Comparison of ENCODE assay signal across 12 cellular contexts in the genomic region with DNA sequence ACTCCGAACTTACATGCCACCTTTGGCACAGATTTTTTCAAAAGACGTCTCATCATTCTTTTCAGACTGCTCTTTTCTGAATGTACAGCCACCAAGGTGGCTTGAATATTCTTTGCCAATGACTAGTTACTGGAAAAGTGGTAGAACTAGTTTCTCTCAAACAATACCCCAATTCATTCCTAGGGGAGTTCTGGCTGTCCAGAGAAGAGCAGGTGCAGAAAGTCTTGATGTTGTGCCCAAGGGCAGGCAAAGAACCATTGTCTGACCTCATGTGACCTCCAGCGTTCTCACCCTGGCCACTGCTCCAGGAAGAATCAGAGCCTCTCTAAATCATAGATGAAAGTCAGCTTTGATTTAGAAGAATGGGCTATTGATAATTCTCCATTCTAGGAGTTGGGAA. TPM values are rescaled to one million over a fixed set of nuclear protein-coding genes. Genes with fewer than 3 reads are reported as not detected.
DNase-seq lines count a peak whose midpoint lies in the region; ATAC-seq, FAIRE-seq and TF ChIP-seq lines count a peak whose summit lies in the region.
"Had no signal": no experiment of that assay in that cellular context is flagged by ENCODE, and none has a peak within 500 bp of the region (broad histone marks: within the 10 kb centered on the region; RNA-seq: fewer than 3 reads in every experiment).

No MANE protein-coding gene starts in this region.

- H3K27me3 ChIP-seq in bronchial epithelial cell (ENCODE audit: control insufficient read depth, insufficient read depth, low read length) (no peaks in the 10 kb centered on the region), smooth muscle cell (ENCODE audit: low read depth) (no peaks in the 10 kb centered on the region)

- H3K4me2 ChIP-seq in smooth muscle cell = no peak overlapping the region

- no peaks in the 10 kb centered on the region for H3K36me3 ChIP-seq in bronchial epithelial cell (ENCODE audit: control insufficient read depth, insufficient read depth, low read length)
- H3K36me3 ChIP-seq in smooth muscle cell (ENCODE audit: low read depth) = no peaks in the 10 kb centered on the region

- H4K20me1 ChIP-seq in smooth muscle cell (ENCODE audit: low read depth) = no peaks in the 10 kb centered on the region

- no peaks in the 10 kb centered on the region for H3K36me3 Mint-ChIP-seq in activated naive CD4-positive, alpha-beta T cell treated with anti-CD3 and anti-CD28 coated beads, Interleukin-2, amount 50 U/mL, for 72 hours
- H3K36me3 Mint-ChIP-seq: activated naive CD8-positive, alpha-beta T cell treated with anti-CD3 and anti-CD28 coated beads for 36 hours had no signal

- no peak for ATAC-seq in activated naive CD4-positive, alpha-beta T cell treated with anti-CD3 and anti-CD28 coated beads, Interleukin-2, amount 50 U/mL, for 72 hours

- H3K79me2 ChIP-seq in smooth muscle cell (ENCODE audit: low read depth) = no peaks in the 10 kb centered on the region

- TF ChIP-seq CTCF in bronchial epithelial cell (IDR thresholded peaks at IDR 0.05; ENCODE audit: insufficient read depth, low read length, severe bottlenecking) = no peak
- no peak for TF ChIP-seq CTCF in smooth muscle cell (IDR thresholded peaks at IDR 0.05; ENCODE audit: borderline replicate concordance, insufficient read depth, poor library complexity, severe bottlenecking)

- H3K9me3 ChIP-seq in smooth muscle cell (replicated peaks; ENCODE audit: low read depth) = no peaks in the 10 kb centered on the region

- DNase-seq in NCI-H748 (lab: John Stamatoyannopoulos, UW; ENCODE audit: unreplicated experiment) (peak; percentile 51), NCI-H748 treated with DMSO at 0.1 percent for 48 hours (lab: John Stamatoyannopoulos, UW) (no peak), bronchial epithelial cell (ENCODE audit: low read depth) (peak; percentile 40), medulla oblongata (ENCODE audit: extremely low spot score) (peak; percentile 90), smooth muscle cell (lab: John Stamatoyannopoulos, UW; ENCODE audit: unreplicated experiment) (no peak), DMS114 treated with DMSO at 0.1 percent for 48 hours (lab: John Stamatoyannopoulos, UW; ENCODE audit: unreplicated experiment) (no peak), RPMI8226 (no peak)
- no peak for DNase-seq in activated naive CD4-positive, alpha-beta T cell treated with anti-CD3 and anti-CD28 coated beads, Interleukin-2, amount 50 U/mL, for 72 hours (ENCODE audit: low spot score in 2 of 2)
- DNase-seq: activated naive CD8-positive, alpha-beta T cell treated with anti-CD3 and anti-CD28 coated beads for 36 hours; stimulated activated CD8-positive, alpha-beta memory T cell treated with anti-CD3 and anti-CD28 coated beads, Interleukin-4, amount 100 ng/mL, for 48 hours had no signal

- H3F3A ChIP-seq in smooth muscle cell (ENCODE audit: low read depth) = peaks cover 8% of the 10 kb centered on the region

- no peak overlapping the region for H3K27ac Mint-ChIP-seq in activated naive CD4-positive, alpha-beta T cell treated with anti-CD3 and anti-CD28 coated beads, Interleukin-2, amount 50 U/mL, for 72 hours
- H3K27ac Mint-ChIP-seq: activated naive CD8-positive, alpha-beta T cell treated with anti-CD3 and anti-CD28 coated beads for 36 hours had no signal

- H3K9me3 Mint-ChIP-seq in activated naive CD4-positive, alpha-beta T cell treated with anti-CD3 and anti-CD28 coated beads, Interleukin-2, amount 50 U/mL, for 72 hours = no peaks in the 10 kb centered on the region
- H3K9me3 Mint-ChIP-seq: activated naive CD8-positive, alpha-beta T cell treated with anti-CD3 and anti-CD28 coated beads for 36 hours had no signal

- H3K4me3 ChIP-seq in bronchial epithelial cell (ENCODE audit: low read depth, low read length) = no peak overlapping the region
- no peak overlapping the region for H3K4me3 ChIP-seq in smooth muscle cell

- no peak for FAIRE-seq in bronchial epithelial cell (lab: Jason Lieb, UNC)

- H3K9ac ChIP-seq in smooth muscle cell (ENCODE audit: low read depth) = no peak overlapping the region

- H2AFZ ChIP-seq in smooth muscle cell (ENCODE audit: low read depth) = no peak overlapping the region

- 65% methylated on average over 3 of the region's 3 CpGs for WGBS in smooth muscle cell (ENCODE audit: low lambda C conversion rate)

- peak overlapping the region; percentile 26 for H3K27ac ChIP-seq in smooth muscle cell (ENCODE audit: low read depth)

- H3K4me1 ChIP-seq in smooth muscle cell (ENCODE audit: low read depth) = no peaks in the 10 kb centered on the region

RNA-seq across cellular contexts. Expression of gene LMOD3, which starts 5.5 kb away (rescaled TPM):
- total RNA-seq in bronchial epithelial cell = not detected in 2 replicates
- total RNA-seq in smooth muscle cell = not detected in 2 replicates
- not detected in 2 replicates for polyA plus RNA-seq in smooth muscle cell
- total RNA-seq in activated naive CD4-positive, alpha-beta T cell treated with anti-CD3 and anti-CD28 coated beads, Interleukin-2, amount 50 U/mL, for 72 hours = not detected
- total RNA-seq: A673; activated naive CD8-positive, alpha-beta T cell treated with anti-CD3 and anti-CD28 coated beads for 36 hours; kidney epithelial cell had no signal

RNA-seq across cellular contexts. Expression of gene ARL6IP5, which starts 32.2 kb away (rescaled TPM):
- total RNA-seq in bronchial epithelial cell (37.6 and 39.3 TPM in 2 replicates), smooth muscle cell (80.9 and 83.9 TPM in 2 replicates)
- 73.9 and 97.4 TPM in 2 replicates for polyA plus RNA-seq in smooth muscle cell
- total RNA-seq in activated naive CD4-positive, alpha-beta T cell treated with anti-CD3 and anti-CD28 coated beads, Interleukin-2, amount 50 U/mL, for 72 hours = 100 to 1,000 TPM in 1 of 2 donors, 10 to 100 TPM in 1; 73.5 to 108 TPM

RNA-seq across cellular contexts. Expression of gene UBA3, which starts 36.7 kb away (rescaled TPM):
- total RNA-seq in bronchial epithelial cell = 46.6 and 58.2 TPM in 2 replicates
- total RNA-seq in smooth muscle cell = 71.2 and 102 TPM in 2 replicates
- 47.5 and 52.4 TPM in 2 replicates for polyA plus RNA-seq in smooth muscle cell
- total RNA-seq in activated naive CD4-positive, alpha-beta T cell treated with anti-CD3 and anti-CD28 coated beads, Interleukin-2, amount 50 U/mL, for 72 hours = 10 to 100 TPM; 79.6 to 89.3 TPM

Comparison
In these comparisons a context has a peak if more than half of its experiments do, and no peak if none do; other contexts are left out.
1. DNase-seq: peak in NCI-H748 (single experiment), bronchial epithelial cell (single experiment) and medulla oblongata (single experiment); none in NCI-H748 treated with DMSO at 0.1 percent for 48 hours (single experiment), smooth muscle cell (single experiment), activated naive CD4-positive, alpha-beta T cell treated with anti-CD3 and anti-CD28 coated beads, Interleukin-2, amount 50 U/mL, for 72 hours (0 of 2), DMS114 treated with DMSO at 0.1 percent for 48 hours (single experiment) and RPMI8226 (single experiment).